In genomic region chr1:87325982-87326738, GRCh38 we compare ENCODE assay signal across 1 cellular context.
A peak's percentile ranks its signal among the peaks of the same experiment; 100 is the strongest.
TF ChIP-seq lines count a peak whose summit lies in the region.

No MANE protein-coding gene starts in this region.

TF ChIP-seq in HepG2, 621 proteins besides CTCF, POLR2A, EP300 and RAD21:
- TF ChIP-seq, protein P1, sequence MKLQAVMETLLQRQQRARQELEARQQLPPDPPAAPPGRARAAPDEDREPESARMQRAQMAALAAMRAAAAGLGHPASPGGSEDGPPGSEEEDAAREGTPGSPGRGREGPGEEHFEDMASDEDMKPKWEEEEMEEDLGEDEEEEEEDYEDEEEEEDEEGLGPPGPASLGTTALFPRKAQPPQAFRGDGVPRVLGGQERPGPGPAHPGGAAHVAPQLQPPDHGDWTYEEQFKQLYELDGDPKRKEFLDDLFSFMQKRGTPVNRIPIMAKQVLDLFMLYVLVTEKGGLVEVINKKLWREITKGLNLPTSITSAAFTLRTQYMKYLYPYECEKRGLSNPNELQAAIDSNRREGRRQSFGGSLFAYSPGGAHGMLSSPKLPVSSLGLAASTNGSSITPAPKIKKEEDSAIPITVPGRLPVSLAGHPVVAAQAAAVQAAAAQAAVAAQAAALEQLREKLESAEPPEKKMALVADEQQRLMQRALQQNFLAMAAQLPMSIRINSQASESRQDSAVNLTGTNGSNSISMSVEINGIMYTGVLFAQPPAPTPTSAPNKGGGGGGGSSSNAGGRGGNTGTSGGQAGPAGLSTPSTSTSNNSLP (IDR thresholded peaks at IDR 0.05; ENCODE audit: low read depth, low read length) = peak; percentile 92
- TF ChIP-seq CBX2 (IDR thresholded peaks at IDR 0.05; ENCODE audit: low read depth, low read length) (peak; percentile 94), CBX2 (CRISPR knock-in tag; IDR thresholded peaks at IDR 0.05; ENCODE audit: low read depth) (no peak), ELF3 (CRISPR knock-in tag; IDR thresholded peaks at IDR 0.05) (peak; percentile 32; the same call in 1 of the 2 replicates), GATAD2A (CRISPR knock-in tag; IDR thresholded peaks at IDR 0.05) (0 out of 2 replicates have a peak, but pooled peaks have one; percentile 9), TEAD3 (CRISPR knock-in tag; optimal IDR thresholded peaks at IDR 0.05; ENCODE audit: borderline replicate concordance) (peak; percentile 38), SMC3 (IDR thresholded peaks at IDR 0.05; ENCODE audit: low read length) (peak; percentile 19; the same call in 1 of the 2 replicates), STAG1 (CRISPR knock-in tag; IDR thresholded peaks at IDR 0.05) (peak; percentile 73)
- TF ChIP-seq, protein P2, sequence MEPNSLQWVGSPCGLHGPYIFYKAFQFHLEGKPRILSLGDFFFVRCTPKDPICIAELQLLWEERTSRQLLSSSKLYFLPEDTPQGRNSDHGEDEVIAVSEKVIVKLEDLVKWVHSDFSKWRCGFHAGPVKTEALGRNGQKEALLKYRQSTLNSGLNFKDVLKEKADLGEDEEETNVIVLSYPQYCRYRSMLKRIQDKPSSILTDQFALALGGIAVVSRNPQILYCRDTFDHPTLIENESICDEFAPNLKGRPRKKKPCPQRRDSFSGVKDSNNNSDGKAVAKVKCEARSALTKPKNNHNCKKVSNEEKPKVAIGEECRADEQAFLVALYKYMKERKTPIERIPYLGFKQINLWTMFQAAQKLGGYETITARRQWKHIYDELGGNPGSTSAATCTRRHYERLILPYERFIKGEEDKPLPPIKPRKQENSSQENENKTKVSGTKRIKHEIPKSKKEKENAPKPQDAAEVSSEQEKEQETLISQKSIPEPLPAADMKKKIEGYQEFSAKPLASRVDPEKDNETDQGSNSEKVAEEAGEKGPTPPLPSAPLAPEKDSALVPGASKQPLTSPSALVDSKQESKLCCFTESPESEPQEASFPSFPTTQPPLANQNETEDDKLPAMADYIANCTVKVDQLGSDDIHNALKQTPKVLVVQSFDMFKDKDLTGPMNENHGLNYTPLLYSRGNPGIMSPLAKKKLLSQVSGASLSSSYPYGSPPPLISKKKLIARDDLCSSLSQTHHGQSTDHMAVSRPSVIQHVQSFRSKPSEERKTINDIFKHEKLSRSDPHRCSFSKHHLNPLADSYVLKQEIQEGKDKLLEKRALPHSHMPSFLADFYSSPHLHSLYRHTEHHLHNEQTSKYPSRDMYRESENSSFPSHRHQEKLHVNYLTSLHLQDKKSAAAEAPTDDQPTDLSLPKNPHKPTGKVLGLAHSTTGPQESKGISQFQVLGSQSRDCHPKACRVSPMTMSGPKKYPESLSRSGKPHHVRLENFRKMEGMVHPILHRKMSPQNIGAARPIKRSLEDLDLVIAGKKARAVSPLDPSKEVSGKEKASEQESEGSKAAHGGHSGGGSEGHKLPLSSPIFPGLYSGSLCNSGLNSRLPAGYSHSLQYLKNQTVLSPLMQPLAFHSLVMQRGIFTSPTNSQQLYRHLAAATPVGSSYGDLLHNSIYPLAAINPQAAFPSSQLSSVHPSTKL (CRISPR knock-in tag; IDR thresholded peaks at IDR 0.05) = peak; percentile 17; the same call in 1 of the 2 replicates
- TF ChIP-seq, protein P3, sequence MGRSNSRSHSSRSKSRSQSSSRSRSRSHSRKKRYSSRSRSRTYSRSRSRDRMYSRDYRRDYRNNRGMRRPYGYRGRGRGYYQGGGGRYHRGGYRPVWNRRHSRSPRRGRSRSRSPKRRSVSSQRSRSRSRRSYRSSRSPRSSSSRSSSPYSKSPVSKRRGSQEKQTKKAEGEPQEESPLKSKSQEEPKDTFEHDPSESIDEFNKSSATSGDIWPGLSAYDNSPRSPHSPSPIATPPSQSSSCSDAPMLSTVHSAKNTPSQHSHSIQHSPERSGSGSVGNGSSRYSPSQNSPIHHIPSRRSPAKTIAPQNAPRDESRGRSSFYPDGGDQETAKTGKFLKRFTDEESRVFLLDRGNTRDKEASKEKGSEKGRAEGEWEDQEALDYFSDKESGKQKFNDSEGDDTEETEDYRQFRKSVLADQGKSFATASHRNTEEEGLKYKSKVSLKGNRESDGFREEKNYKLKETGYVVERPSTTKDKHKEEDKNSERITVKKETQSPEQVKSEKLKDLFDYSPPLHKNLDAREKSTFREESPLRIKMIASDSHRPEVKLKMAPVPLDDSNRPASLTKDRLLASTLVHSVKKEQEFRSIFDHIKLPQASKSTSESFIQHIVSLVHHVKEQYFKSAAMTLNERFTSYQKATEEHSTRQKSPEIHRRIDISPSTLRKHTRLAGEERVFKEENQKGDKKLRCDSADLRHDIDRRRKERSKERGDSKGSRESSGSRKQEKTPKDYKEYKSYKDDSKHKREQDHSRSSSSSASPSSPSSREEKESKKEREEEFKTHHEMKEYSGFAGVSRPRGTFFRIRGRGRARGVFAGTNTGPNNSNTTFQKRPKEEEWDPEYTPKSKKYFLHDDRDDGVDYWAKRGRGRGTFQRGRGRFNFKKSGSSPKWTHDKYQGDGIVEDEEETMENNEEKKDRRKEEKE (IDR thresholded peaks at IDR 0.05) = no peak
- TF ChIP-seq, protein P4, sequence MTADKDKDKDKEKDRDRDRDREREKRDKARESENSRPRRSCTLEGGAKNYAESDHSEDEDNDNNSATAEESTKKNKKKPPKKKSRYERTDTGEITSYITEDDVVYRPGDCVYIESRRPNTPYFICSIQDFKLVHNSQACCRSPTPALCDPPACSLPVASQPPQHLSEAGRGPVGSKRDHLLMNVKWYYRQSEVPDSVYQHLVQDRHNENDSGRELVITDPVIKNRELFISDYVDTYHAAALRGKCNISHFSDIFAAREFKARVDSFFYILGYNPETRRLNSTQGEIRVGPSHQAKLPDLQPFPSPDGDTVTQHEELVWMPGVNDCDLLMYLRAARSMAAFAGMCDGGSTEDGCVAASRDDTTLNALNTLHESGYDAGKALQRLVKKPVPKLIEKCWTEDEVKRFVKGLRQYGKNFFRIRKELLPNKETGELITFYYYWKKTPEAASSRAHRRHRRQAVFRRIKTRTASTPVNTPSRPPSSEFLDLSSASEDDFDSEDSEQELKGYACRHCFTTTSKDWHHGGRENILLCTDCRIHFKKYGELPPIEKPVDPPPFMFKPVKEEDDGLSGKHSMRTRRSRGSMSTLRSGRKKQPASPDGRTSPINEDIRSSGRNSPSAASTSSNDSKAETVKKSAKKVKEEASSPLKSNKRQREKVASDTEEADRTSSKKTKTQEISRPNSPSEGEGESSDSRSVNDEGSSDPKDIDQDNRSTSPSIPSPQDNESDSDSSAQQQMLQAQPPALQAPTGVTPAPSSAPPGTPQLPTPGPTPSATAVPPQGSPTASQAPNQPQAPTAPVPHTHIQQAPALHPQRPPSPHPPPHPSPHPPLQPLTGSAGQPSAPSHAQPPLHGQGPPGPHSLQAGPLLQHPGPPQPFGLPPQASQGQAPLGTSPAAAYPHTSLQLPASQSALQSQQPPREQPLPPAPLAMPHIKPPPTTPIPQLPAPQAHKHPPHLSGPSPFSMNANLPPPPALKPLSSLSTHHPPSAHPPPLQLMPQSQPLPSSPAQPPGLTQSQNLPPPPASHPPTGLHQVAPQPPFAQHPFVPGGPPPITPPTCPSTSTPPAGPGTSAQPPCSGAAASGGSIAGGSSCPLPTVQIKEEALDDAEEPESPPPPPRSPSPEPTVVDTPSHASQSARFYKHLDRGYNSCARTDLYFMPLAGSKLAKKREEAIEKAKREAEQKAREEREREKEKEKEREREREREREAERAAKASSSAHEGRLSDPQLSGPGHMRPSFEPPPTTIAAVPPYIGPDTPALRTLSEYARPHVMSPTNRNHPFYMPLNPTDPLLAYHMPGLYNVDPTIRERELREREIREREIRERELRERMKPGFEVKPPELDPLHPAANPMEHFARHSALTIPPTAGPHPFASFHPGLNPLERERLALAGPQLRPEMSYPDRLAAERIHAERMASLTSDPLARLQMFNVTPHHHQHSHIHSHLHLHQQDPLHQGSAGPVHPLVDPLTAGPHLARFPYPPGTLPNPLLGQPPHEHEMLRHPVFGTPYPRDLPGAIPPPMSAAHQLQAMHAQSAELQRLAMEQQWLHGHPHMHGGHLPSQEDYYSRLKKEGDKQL (CRISPR knock-in tag; IDR thresholded peaks at IDR 0.05; ENCODE audit: low read depth) = no peak
